ENCODE assay signal across 14 cellular contexts in the genomic region with DNA sequence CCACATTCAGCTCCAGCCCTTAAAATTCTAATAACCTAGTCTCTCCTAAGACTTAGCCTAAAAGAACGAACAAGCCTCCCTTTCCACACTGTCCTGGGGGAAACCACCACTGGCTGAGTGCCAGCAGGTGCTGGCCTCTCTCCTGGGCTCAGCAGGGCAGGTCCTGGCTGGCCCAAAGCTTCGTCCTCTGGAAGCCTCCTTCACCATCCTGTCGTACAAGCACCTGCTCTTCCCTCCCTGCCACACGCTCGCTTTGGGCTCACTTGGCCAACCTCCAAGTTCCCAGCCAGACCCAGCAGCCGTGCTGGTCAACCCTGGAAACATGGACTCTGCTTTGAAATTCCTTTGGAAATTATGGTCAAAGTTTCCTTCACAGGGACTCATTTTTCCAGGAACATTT. TPM values are rescaled to one million over a fixed set of nuclear protein-coding genes. Genes with fewer than 3 reads are reported as not detected.
DNase-seq lines count a peak whose midpoint lies in the region; TF ChIP-seq lines count a peak whose summit lies in the region.
"Had no signal": no experiment of that assay in that cellular context is flagged by ENCODE, and none has a peak within 500 bp of the region (broad histone marks: within the 10 kb centered on the region; RNA-seq: fewer than 3 reads in every experiment).

No MANE protein-coding gene starts in this region.

- H3K4me2 ChIP-seq in mammary epithelial cell (ENCODE audit: insufficient read depth, low read depth, low read length) (no peak overlapping the region), osteoblast (ENCODE audit: insufficient read depth, low read length) (no peak overlapping the region)
- H3K4me2 ChIP-seq: GM23338 had no signal

- DNase-seq in COLO668 (lab: John Stamatoyannopoulos, UW; ENCODE audit: unreplicated experiment) (peak; percentile 90), D341Med (ENCODE audit: low spot score) (peak; percentile 13), NCI-H345 (lab: John Stamatoyannopoulos, UW) (peak; percentile 58), mammary epithelial cell (peak; percentile 27), osteoblast (ENCODE audit: insufficient read length, low spot score, missing footprints) (no peak), retina (no peak)
- DNase-seq in stimulated activated CD4-positive, alpha-beta T cell treated with anti-CD3 and anti-CD28 coated beads, Interleukin-15, amount 100 ng/mL, for 24 hours, result no peak
- DNase-seq: ACHN, AML-193, NCI-H1694 treated with DMSO at 0.1 percent for 48 hours, NCI-H2171, NCI-H524 treated with DMSO at 0.1 percent for 48 hours, PC-3 had no signal

- H3K9me3 ChIP-seq in mammary epithelial cell (replicated peaks; ENCODE audit: insufficient read depth, low read length) (no peaks in the 10 kb centered on the region), osteoblast (ENCODE audit: low read depth, low read length) (no peaks in the 10 kb centered on the region)

- H3K4me3 ChIP-seq in mammary epithelial cell (replicated peaks in 1 of 3; ENCODE audit: insufficient read depth in 1 of 3, low read depth in 2 of 3, low read length in 3 of 3) (no peak overlapping the region), osteoblast (ENCODE audit: insufficient read depth, low read length) (no peak overlapping the region)
- H3K4me3 ChIP-seq: GM23338 had no signal

- H4K20me1 ChIP-seq in mammary epithelial cell (ENCODE audit: insufficient read depth, low read length) (no peaks in the 10 kb centered on the region), osteoblast (ENCODE audit: insufficient read depth, low read length) (no peaks in the 10 kb centered on the region)

- H3K79me2 ChIP-seq in mammary epithelial cell (ENCODE audit: insufficient read depth, low read length) (no peaks in the 10 kb centered on the region), osteoblast (ENCODE audit: insufficient read depth, low read length) (no peaks in the 10 kb centered on the region)

- H3K27ac ChIP-seq in mammary epithelial cell (ENCODE audit: insufficient read depth, low read depth, low read length), result no peak overlapping the region
- no peak overlapping the region for H3K27ac ChIP-seq in osteoblast (ENCODE audit: low read depth, low read length)

- H3K27me3 ChIP-seq in mammary epithelial cell (ENCODE audit: insufficient read depth, low read length) (no peaks in the 10 kb centered on the region), osteoblast (ENCODE audit: insufficient read depth, low read length) (peaks cover 8% of the 10 kb centered on the region)

- no TSS peak for BruUV-seq in mammary epithelial cell (replicated peaks; lab: Mats Ljungman, UMichigan)

- 3% methylated on average over 6 of the region's 6 CpGs for WGBS in mammary epithelial cell (ENCODE audit: low coverage, missing lambda C conversion rate)

- in situ Hi-C loops in mammary epithelial cell (cut with MboI; ENCODE audit: low sequenced_read_pairs in 2 of 2), result no loop called here

- H2AFZ ChIP-seq in mammary epithelial cell (ENCODE audit: low read depth, low read length), result no peak overlapping the region
- no peak overlapping the region for H2AFZ ChIP-seq in osteoblast (ENCODE audit: low read length)
- H2AFZ ChIP-seq: GM23338 had no signal

- H3K4me1 ChIP-seq in mammary epithelial cell (ENCODE audit: insufficient read depth, low read length) (peaks cover 19% of the 10 kb centered on the region), osteoblast (ENCODE audit: insufficient read depth, low read length) (no peaks in the 10 kb centered on the region)

- no peak for TF ChIP-seq CTCF in mammary epithelial cell (conservative IDR thresholded peaks at IDR 0.05 in 1 of 2, IDR thresholded peaks at IDR 0.05 in 1 of 2; ENCODE audit: extremely low read depth in 1 of 2, insufficient read depth in 1 of 2, low read depth in 1 of 2, low read length in 2 of 2)
- no peak for TF ChIP-seq CTCF in osteoblast (IDR thresholded peaks at IDR 0.05; ENCODE audit: extremely low read depth, low read depth, low read length)

- CTCF ChIA-PET in mammary epithelial cell (lab: Charles Lee; ENCODE audit: low non-redundant PET), result no interaction called here

- no peak overlapping the region for H3K9ac ChIP-seq in mammary epithelial cell (ENCODE audit: insufficient read depth, low read length)

- H3K36me3 ChIP-seq in mammary epithelial cell (ENCODE audit: insufficient read depth, low read length) (no peaks in the 10 kb centered on the region), osteoblast (ENCODE audit: insufficient read depth, low read length) (no peaks in the 10 kb centered on the region)

- intact Hi-C loops in mammary epithelial cell (cut with micrococcal nuclease), result no loop called here

- dilution Hi-C loops in mammary epithelial cell (cut with HindIII; ENCODE audit: low sequenced_read_pairs), result loop anchor here (5.0 kb wide), 3 partner anchors 44 to 104 kb away; no protein-coding TSS in a partner anchor

RNA-seq across cellular contexts. Expression of gene SLC25A33, which starts 58.2 kb away (rescaled TPM):
- total RNA-seq in mammary epithelial cell (1 to 10 TPM; 2.2 to 4.0 TPM), osteoblast (7.2 and 8.0 TPM in 2 replicates)
- polyA plus RNA-seq in mammary epithelial cell, result 2.5 TPM
- polyA minus RNA-seq in mammary epithelial cell, result 1.2 TPM

Comparison
In these comparisons a context has a peak if more than half of its experiments do, and no peak if none do; other contexts are left out.
1. DNase-seq: peak in COLO668 (single experiment), D341Med (single experiment), NCI-H345 (single experiment) and mammary epithelial cell (single experiment); none in osteoblast (single experiment), retina (single experiment) and stimulated activated CD4-positive, alpha-beta T cell treated with anti-CD3 and anti-CD28 coated beads, Interleukin-15, amount 100 ng/mL, for 24 hours (single experiment).